ENCODE assay signal across 13 cellular contexts in the genomic region with DNA sequence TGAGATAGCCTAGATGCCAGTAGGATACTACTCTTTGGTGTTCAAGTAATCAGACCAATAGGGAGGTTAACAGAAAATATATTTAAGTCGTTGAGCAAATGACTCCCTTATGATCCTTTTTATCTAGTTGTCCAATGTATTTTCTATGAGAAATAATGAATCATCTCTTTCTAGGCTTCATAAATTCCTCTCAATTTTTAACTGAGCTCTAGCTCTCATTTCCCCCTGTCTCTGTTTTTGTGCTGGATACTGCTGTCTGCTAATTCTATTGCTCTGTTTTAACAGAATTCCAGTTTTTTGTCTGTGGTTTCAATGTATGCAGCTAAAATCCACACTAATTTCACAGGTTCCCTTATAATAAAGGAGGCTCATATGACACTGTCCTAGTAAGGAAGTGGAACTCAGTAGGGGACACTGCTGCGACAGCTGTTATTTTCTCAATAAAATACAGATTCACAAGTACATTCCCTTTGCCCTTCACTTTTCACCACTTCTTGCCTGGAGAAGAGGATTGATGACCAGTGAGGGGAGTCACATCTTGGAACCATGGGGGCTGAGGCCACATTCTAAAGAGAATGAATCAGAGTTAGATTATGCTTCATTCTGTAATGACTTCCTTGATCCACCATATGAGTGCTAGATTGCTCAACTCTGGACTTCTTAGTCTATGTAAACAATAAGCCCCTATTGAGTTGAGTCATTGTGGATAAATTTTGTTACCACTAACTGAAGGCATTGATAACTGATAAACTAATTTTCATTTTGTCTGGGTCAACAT.
DNase-seq lines count a peak whose midpoint lies in the region; ATAC-seq and TF ChIP-seq lines count a peak whose summit lies in the region.
"Had no signal": no experiment of that assay in that cellular context is flagged by ENCODE, and none has a peak within 500 bp of the region (broad histone marks: within the 10 kb centered on the region; RNA-seq: fewer than 3 reads in every experiment).

No MANE protein-coding gene starts in this region.

- H3K4me1 ChIP-seq in adipocyte (ENCODE audit: control insufficient read depth, insufficient read depth, low read length) = peaks cover 21% of the 10 kb centered on the region

- H3K27me3 ChIP-seq in adipocyte (replicated peaks; ENCODE audit: control insufficient read depth, insufficient read depth, low read length) = no peaks in the 10 kb centered on the region

- TF ChIP-seq CTCF in GM10266 (IDR thresholded peaks at IDR 0.05; ENCODE audit: control insufficient read depth, insufficient read depth, low read depth, missing control alignments) = no peak

- intact Hi-C loops in head of caudate nucleus (cut with DNase I) = no loop called here

- ATAC-seq in HG03354 (IDR thresholded peaks at IDR 0.05; ENCODE audit: poor library complexity, severe bottlenecking, unreplicated experiment) = no peak
- ATAC-seq: right cardiac atrium had no signal

- H3K9me3 ChIP-seq in adipocyte (ENCODE audit: control insufficient read depth, low read length) = no peaks in the 10 kb centered on the region

- no peaks in the 10 kb centered on the region for H3K36me3 ChIP-seq in adipocyte (ENCODE audit: control insufficient read depth, insufficient read depth, low read length, severe bottlenecking)

- DNase-seq in AG08395 (ENCODE audit: low spot score) (peak; percentile 84), HS-5 (ENCODE audit: low read depth) (peak; percentile 91), adipocyte (ENCODE audit: low read depth) (peak; percentile 80), iris pigment epithelial cell (ENCODE audit: low read depth) (peak; percentile 98), head of caudate nucleus (no peak), NCI-H1417 treated with DMSO at 0.1 percent for 48 hours (lab: John Stamatoyannopoulos, UW) (no peak), GM10266 (ENCODE audit: extremely low spot score) (no peak)
- DNase-seq: DMS53, left cardiac atrium, NCI-H2227 treated with DMSO at 0.1 percent for 48 hours, right cardiac atrium, SW 1271 had no signal

- peak overlapping the region; percentile 4 for H3K4me3 ChIP-seq in adipocyte (ENCODE audit: low read length)

- peak overlapping the region; percentile 17 for H3K9ac ChIP-seq in adipocyte (ENCODE audit: low read length)

Comparison
In these comparisons a context has a peak if more than half of its experiments do, and no peak if none do; other contexts are left out.
1. DNase-seq: peak in AG08395 (single experiment), HS-5 (single experiment), adipocyte (single experiment) and iris pigment epithelial cell (single experiment); none in head of caudate nucleus (0 of 42), NCI-H1417 treated with DMSO at 0.1 percent for 48 hours (single experiment) and GM10266 (single experiment).